ENCODE assay signal across 8 cellular contexts in genomic region chr3:14401692-14402303, GRCh38. TPM values are rescaled to one million over a fixed set of nuclear protein-coding genes. Genes with fewer than 3 reads are reported as not detected.
DNase-seq lines count a peak whose midpoint lies in the region; ATAC-seq and TF ChIP-seq lines count a peak whose summit lies in the region.

No MANE protein-coding gene starts in this region.

- H3K9me3 Mint-ChIP-seq in naive thymus-derived CD8-positive, alpha-beta T cell, result no peaks in the 10 kb centered on the region

- H3K4me2 ChIP-seq in BLaER1, result peak overlapping the region; percentile 99

- H3K4me3 Mint-ChIP-seq in naive thymus-derived CD8-positive, alpha-beta T cell, result peak overlapping the region; percentile 85 to 99 (median 96)

- no peak for ATAC-seq in naive thymus-derived CD8-positive, alpha-beta T cell

- H3K36me3 Mint-ChIP-seq in naive thymus-derived CD8-positive, alpha-beta T cell, result peaks cover 0 to 2% (median 0%) of the 10 kb centered on the region in 3 donors

- no peak for TF ChIP-seq CTCF in coronary artery (IDR thresholded peaks at IDR 0.05)

- peaks cover 10% of the 10 kb centered on the region; the same call in 1 of the 2 replicates for H3K36me3 ChIP-seq in BLaER1

- peak overlapping the region; percentile 89 for H3K4me3 ChIP-seq in BLaER1
- peak overlapping the region; percentile 100 for H3K4me3 ChIP-seq in Jurkat, Clone E6-1 (ENCODE audit: low read length)
- H3K4me3 ChIP-seq in coronary artery, result peak overlapping the region; percentile 82

- peaks cover 83% of the 10 kb centered on the region for H3K4me1 ChIP-seq in BLaER1

- H3K27ac ChIP-seq in BLaER1, result peak overlapping the region; percentile 91
- peak overlapping the region; percentile 70 to 88 for H3K27ac ChIP-seq in coronary artery

- H3K27ac Mint-ChIP-seq in naive thymus-derived CD8-positive, alpha-beta T cell, result peak overlapping the region; percentile 92 to 99 (median 97)

- H3K9ac ChIP-seq in BLaER1, result peak overlapping the region; percentile 92

- peaks cover 38% of the 10 kb centered on the region for H4K20me1 ChIP-seq in BLaER1

- DNase-seq in Jurkat, Clone E6-1 (ENCODE audit: low read depth, low spot score), result no peak
- DNase-seq in coronary artery (ENCODE audit: low spot score) (no peak), RKO (ENCODE audit: low spot score) (no peak), AML-193 (lab: John Stamatoyannopoulos, UW) (no peak), NCI-H2081 (lab: John Stamatoyannopoulos, UW) (no peak), GF-D8 (lab: John Stamatoyannopoulos, UW) (no peak)
- DNase-seq in naive thymus-derived CD8-positive, alpha-beta T cell, result no peak

- H3K9me3 ChIP-seq in BLaER1, result no peaks in the 10 kb centered on the region

- no peaks in the 10 kb centered on the region for H3K27me3 Mint-ChIP-seq in naive thymus-derived CD8-positive, alpha-beta T cell

- H3K4me1 Mint-ChIP-seq in naive thymus-derived CD8-positive, alpha-beta T cell, result peaks cover 25 to 59% (median 52%) of the 10 kb centered on the region in 4 donors

- H3K27me3 ChIP-seq in BLaER1, result no peaks in the 10 kb centered on the region

- POLR2A ChIA-PET in naive thymus-derived CD8-positive, alpha-beta T cell (lab: Charles Lee), result interaction anchor here (1.1 to 4.7 kb wide), 15 partner anchors 9 to 535 kb away, joined by 3 to 108 read pairs (median 6); partner anchors contain the start of genes CCDC174, LSM3 and XPC

RNA-seq across cellular contexts. Expression of gene SLC6A6, which starts 0.6 kb away (rescaled TPM):
- polyA plus RNA-seq in Jurkat, Clone E6-1 (2012; ENCODE audit: insufficient read depth, insufficient read length), result 16.7 TPM
- 10 to 100 TPM; 43.1 to 43.7 TPM for total RNA-seq in naive thymus-derived CD8-positive, alpha-beta T cell
- polyA plus RNA-seq in naive thymus-derived CD8-positive, alpha-beta T cell, result 1 to 10 TPM; 2.1 to 5.0 (median 3.0) TPM
